15 cellular contexts compared by ENCODE assay signal in the genomic region with DNA sequence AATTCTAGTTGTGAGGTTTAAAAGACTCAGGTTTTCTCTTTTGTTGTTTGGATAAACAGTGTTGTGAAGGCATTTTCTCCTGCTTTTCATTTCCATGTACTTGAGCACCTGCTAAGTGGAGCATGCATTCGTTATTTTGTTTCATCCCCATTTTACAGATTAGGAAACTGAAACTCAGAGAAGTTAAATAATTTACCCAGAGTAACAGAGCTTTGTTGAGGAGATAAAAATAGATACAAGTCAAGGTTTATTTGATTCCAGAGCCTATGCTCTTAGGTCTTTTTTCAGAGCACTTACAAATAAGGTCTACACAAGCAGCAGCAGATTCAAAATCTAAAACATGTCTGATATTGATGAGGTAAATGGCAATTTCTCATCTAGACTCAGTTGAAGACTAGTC.
DNase-seq lines count a peak whose midpoint lies in the region; ATAC-seq and TF ChIP-seq lines count a peak whose summit lies in the region.
"Had no signal": no experiment of that assay in that cellular context is flagged by ENCODE, and none has a peak within 500 bp of the region (broad histone marks: within the 10 kb centered on the region; RNA-seq: fewer than 3 reads in every experiment).

No MANE protein-coding gene starts in this region.

- H3K4me1 ChIP-seq in OCI-LY3 (ENCODE audit: low read length) (peaks cover 12% of the 10 kb centered on the region), thyroid gland (no peaks in the 10 kb centered on the region)

- peak overlapping the region; percentile 30 for H3K4me2 ChIP-seq in OCI-LY3 (ENCODE audit: low read length)

- H3K4me3 ChIP-seq in OCI-LY3 (ENCODE audit: low read length) (no peak overlapping the region), thyroid gland (replicated peaks in 1 of 3) (no peak overlapping the region)
- H3K4me3 ChIP-seq: HAP-1 had no signal

- no peak for TF ChIP-seq POLR2A in thyroid gland (IDR thresholded peaks at IDR 0.05)

- no peak overlapping the region for H2AFZ ChIP-seq in OCI-LY3 (ENCODE audit: low read depth, low read length)

- ATAC-seq in GM18907 (IDR thresholded peaks at IDR 0.05; ENCODE audit: unreplicated experiment) (peak; percentile 41), GM21423 (IDR thresholded peaks at IDR 0.05; ENCODE audit: unreplicated experiment) (peak; percentile 69), HG02973 (IDR thresholded peaks at IDR 0.05; ENCODE audit: unreplicated experiment) (no peak)

- H4K20me1 ChIP-seq in OCI-LY3 (ENCODE audit: insufficient read depth, low read length): no peaks in the 10 kb centered on the region

- H3K36me3 ChIP-seq in OCI-LY3 (replicated peaks; ENCODE audit: low read depth, low read length) (no peaks in the 10 kb centered on the region), thyroid gland (no peaks in the 10 kb centered on the region)
- H3K36me3 ChIP-seq: HAP-1 had no signal

- H3K27me3 ChIP-seq in OCI-LY3 (ENCODE audit: low read depth, low read length) (no peaks in the 10 kb centered on the region), thyroid gland (no peaks in the 10 kb centered on the region)

- no peak for DNase-seq in DMS114 treated with DMSO at 0.1 percent for 48 hours (lab: John Stamatoyannopoulos, UW; ENCODE audit: unreplicated experiment)
- no peak for DNase-seq in thyroid gland
- DNase-seq: C1 segment of cervical spinal cord; Calu3; CD4-positive, alpha-beta memory T cell; COR-L47; DMS153; DND-41; GOT3; HFFc6 had no signal

- no peaks in the 10 kb centered on the region for H3K79me2 ChIP-seq in OCI-LY3 (ENCODE audit: low read length)

- intact Hi-C loops in thyroid gland (cut with DNase I): no loop called here

- H3K9me3 ChIP-seq in OCI-LY3 (ENCODE audit: insufficient read depth, low read length) (no peaks in the 10 kb centered on the region), thyroid gland (no peaks in the 10 kb centered on the region)
- H3K9me3 ChIP-seq: HAP-1 had no signal

- H3K9ac ChIP-seq in OCI-LY3 (ENCODE audit: low read length): no peak overlapping the region

- H3K27ac ChIP-seq in OCI-LY3 (ENCODE audit: low read length): no peak overlapping the region
- no peak overlapping the region for H3K27ac ChIP-seq in thyroid gland

- 65 to 67% methylated on average over 1 of the region's 1 CpG for WGBS in thyroid gland, 2 donors

- TF ChIP-seq CTCF in OCI-LY3 (IDR thresholded peaks at IDR 0.05; ENCODE audit: low read depth, low read length) (no peak), thyroid gland (IDR thresholded peaks at IDR 0.05) (no peak)
